ENCODE assay signal across 1 cellular context in genomic region chr9:82781965-82782392, GRCh38.
TF ChIP-seq lines count a peak whose summit lies in the region.

No MANE protein-coding gene starts in this region.

TF ChIP-seq in HEK293, 187 proteins besides CTCF, POLR2A, EP300 and RAD21 (continued from another document):
- TF ChIP-seq PRDM4 (tag by site-specific recombination; IDR thresholded peaks at IDR 0.05) = peak; percentile 86
- no peak; the same call in 1 of the 2 replicates for TF ChIP-seq ZNF398 (tag by site-specific recombination; IDR thresholded peaks at IDR 0.05)
